Comparison of ENCODE assay signal across 1 cellular context in the genomic region with DNA sequence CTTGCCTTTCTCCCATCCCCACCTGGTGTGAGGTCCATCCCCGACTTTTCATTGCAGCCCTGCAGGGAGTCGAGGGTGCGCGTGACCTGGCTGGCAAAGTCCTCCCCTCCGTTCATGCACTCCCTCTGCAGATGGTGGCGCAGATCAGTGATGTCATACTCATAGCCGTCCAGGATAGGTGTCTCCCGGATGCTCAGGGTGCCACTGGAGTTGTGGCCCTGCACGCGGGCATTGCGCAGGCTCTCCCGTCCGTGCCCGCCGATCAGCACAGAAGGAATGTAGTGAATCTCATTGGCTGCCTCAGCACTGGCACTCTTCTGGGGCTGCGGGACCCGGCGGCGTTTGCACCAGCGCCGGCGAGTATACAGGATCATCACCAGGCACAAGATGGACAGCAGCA.
TF ChIP-seq lines count a peak whose summit lies in the region.

No MANE protein-coding gene starts in this region.

TF ChIP-seq in HCT116, 20 proteins besides CTCF, POLR2A, EP300 and RAD21 (continued from another document):
- TF ChIP-seq, protein P1, sequence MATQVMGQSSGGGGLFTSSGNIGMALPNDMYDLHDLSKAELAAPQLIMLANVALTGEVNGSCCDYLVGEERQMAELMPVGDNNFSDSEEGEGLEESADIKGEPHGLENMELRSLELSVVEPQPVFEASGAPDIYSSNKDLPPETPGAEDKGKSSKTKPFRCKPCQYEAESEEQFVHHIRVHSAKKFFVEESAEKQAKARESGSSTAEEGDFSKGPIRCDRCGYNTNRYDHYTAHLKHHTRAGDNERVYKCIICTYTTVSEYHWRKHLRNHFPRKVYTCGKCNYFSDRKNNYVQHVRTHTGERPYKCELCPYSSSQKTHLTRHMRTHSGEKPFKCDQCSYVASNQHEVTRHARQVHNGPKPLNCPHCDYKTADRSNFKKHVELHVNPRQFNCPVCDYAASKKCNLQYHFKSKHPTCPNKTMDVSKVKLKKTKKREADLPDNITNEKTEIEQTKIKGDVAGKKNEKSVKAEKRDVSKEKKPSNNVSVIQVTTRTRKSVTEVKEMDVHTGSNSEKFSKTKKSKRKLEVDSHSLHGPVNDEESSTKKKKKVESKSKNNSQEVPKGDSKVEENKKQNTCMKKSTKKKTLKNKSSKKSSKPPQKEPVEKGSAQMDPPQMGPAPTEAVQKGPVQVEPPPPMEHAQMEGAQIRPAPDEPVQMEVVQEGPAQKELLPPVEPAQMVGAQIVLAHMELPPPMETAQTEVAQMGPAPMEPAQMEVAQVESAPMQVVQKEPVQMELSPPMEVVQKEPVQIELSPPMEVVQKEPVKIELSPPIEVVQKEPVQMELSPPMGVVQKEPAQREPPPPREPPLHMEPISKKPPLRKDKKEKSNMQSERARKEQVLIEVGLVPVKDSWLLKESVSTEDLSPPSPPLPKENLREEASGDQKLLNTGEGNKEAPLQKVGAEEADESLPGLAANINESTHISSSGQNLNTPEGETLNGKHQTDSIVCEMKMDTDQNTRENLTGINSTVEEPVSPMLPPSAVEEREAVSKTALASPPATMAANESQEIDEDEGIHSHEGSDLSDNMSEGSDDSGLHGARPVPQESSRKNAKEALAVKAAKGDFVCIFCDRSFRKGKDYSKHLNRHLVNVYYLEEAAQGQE (IDR thresholded peaks at IDR 0.05; ENCODE audit: low read depth) = no peak
- no peak for TF ChIP-seq EZH2phosphoT487 (IDR thresholded peaks at IDR 0.05; ENCODE audit: borderline replicate concordance)
- TF ChIP-seq EGR1 (IDR thresholded peaks at IDR 0.05; ENCODE audit: low read depth) = no peak
- no peak for TF ChIP-seq MAX (IDR thresholded peaks at IDR 0.05)
- TF ChIP-seq ZNF274 (IDR thresholded peaks at IDR 0.05; ENCODE audit: low read depth, low read length) = no peak
- TF ChIP-seq POLR2AphosphoS5 (IDR thresholded peaks at IDR 0.05; ENCODE audit: low read depth, low read length) = no peak
- TF ChIP-seq TCF7L2 (IDR thresholded peaks at IDR 0.05; ENCODE audit: borderline replicate concordance, extremely low read depth, insufficient read depth, insufficient read length) = no peak
- TF ChIP-seq JUND (IDR thresholded peaks at IDR 0.05) = no peak
- TF ChIP-seq EZH2 (IDR thresholded peaks at IDR 0.05) = no peak
- TF ChIP-seq, protein P2, sequence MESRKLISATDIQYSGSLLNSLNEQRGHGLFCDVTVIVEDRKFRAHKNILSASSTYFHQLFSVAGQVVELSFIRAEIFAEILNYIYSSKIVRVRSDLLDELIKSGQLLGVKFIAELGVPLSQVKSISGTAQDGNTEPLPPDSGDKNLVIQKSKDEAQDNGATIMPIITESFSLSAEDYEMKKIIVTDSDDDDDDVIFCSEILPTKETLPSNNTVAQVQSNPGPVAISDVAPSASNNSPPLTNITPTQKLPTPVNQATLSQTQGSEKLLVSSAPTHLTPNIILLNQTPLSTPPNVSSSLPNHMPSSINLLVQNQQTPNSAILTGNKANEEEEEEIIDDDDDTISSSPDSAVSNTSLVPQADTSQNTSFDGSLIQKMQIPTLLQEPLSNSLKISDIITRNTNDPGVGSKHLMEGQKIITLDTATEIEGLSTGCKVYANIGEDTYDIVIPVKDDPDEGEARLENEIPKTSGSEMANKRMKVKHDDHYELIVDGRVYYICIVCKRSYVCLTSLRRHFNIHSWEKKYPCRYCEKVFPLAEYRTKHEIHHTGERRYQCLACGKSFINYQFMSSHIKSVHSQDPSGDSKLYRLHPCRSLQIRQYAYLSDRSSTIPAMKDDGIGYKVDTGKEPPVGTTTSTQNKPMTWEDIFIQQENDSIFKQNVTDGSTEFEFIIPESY (IDR thresholded peaks at IDR 0.05; ENCODE audit: extremely low read depth, insufficient replicate concordance, low read length) = no peak
- no peak for TF ChIP-seq SIN3A (IDR thresholded peaks at IDR 0.05; ENCODE audit: low read depth)
- no peak for TF ChIP-seq ATF3 (IDR thresholded peaks at IDR 0.05)
